Comparison of ENCODE assay signal across 22 cellular contexts in the genomic region with DNA sequence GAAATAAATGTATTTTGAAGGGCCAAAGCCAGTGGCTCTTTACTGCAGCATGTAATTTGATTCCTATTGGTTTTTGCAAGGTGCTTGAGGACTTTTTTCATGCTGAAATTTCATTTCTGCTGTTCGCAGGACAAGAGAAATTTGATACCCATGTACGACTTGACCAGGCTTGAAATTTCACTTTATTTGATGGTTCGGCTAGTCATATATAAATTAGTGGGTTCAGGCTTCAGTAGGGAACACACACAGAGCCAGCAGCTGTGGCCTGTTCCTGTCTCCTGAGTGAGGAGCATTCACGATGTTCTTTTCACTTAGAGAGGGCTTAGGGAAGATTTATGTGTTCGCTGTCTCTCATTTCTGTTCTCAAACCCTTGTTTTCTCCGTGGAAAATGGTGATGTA.
"Had no signal": no experiment of that assay in that cellular context is flagged by ENCODE, and none has a peak within 500 bp of the region (broad histone marks: within the 10 kb centered on the region; RNA-seq: fewer than 3 reads in every experiment).

No MANE protein-coding gene starts in this region.

- DNase-seq: activated CD4-positive, alpha-beta T cell treated with anti-CD3 and anti-CD28 coated beads, Interleukin-2, amount 10 ng/mL, durations not matched to agents 7 days and 5 days; activated CD4-positive, CD25-positive, alpha-beta regulatory T cell; activated CD8-positive, alpha-beta memory T cell treated with anti-CD3 and anti-CD28 coated beads for 24 hours; activated naive CD4-positive, alpha-beta T cell; activated naive CD8-positive, alpha-beta T cell treated with anti-CD3 and anti-CD28 coated beads, Interleukin-2, amount 10 ng/mL, durations not matched to agents 7 days and 5 days; effector memory CD4-positive, alpha-beta T cell; gastrocnemius medialis; left colon; mammary epithelial cell; mucosa of descending colon; naive thymus-derived CD8-positive, alpha-beta T cell; stimulated activated CD4-positive, alpha-beta T cell treated with anti-CD3 and anti-CD28 coated beads, Interleukin-12 subunit alpha, Interleukin-12 subunit beta, amount 100 ng/mL, for 4 hours; stimulated activated CD4-positive, alpha-beta T cell treated with anti-CD3 and anti-CD28 coated beads, Interleukin-2, amount 100 ng/mL, for 24 hours; upper lobe of right lung had no signal

- H3K9ac ChIP-seq: parathyroid adenoma had no signal

- H3K27ac ChIP-seq: epithelial cell of prostate, gastrocnemius medialis, neutrophil, parathyroid adenoma, thoracic aorta, upper lobe of right lung had no signal

- H3K4me1 ChIP-seq: parathyroid adenoma had no signal

- H3K4me3 Mint-ChIP-seq: activated CD4-positive, alpha-beta T cell treated with anti-CD3 and anti-CD28 coated beads, Interleukin-2, amount 10 ng/mL, durations not matched to agents 7 days and 5 days; activated naive CD8-positive, alpha-beta T cell treated with anti-CD3 and anti-CD28 coated beads, Interleukin-2, amount 10 ng/mL, durations not matched to agents 7 days and 5 days; activated T-helper 1 cell treated with anti-CD3 and anti-CD28 coated beads, Interleukin-12 subunit alpha, Interleukin-12 subunit beta, Interleukin-2, Interleukin-4 antibody, amounts not matched to agents 30 ng/mL and 10 ng/mL and 1 ng/mL, durations not matched to agents 14 hours and 24 hours and 36 hours; brain; stimulated activated effector memory CD8-positive, alpha-beta T cell treated with anti-CD3 and anti-CD28 coated beads, Interleukin-12 subunit alpha, Interleukin-12 subunit beta, amount 100 ng/mL, for 72 hours had no signal

- H3K27me3 ChIP-seq: gastrocnemius medialis, neutrophil, upper lobe of right lung had no signal

- H2AFZ ChIP-seq: parathyroid adenoma had no signal

- H3K27ac Mint-ChIP-seq: activated CD4-positive, alpha-beta T cell treated with anti-CD3 and anti-CD28 coated beads, Interleukin-2, amount 10 ng/mL, durations not matched to agents 7 days and 5 days; activated naive CD8-positive, alpha-beta T cell treated with anti-CD3 and anti-CD28 coated beads, Interleukin-2, amount 10 ng/mL, durations not matched to agents 7 days and 5 days; activated T-helper 1 cell treated with anti-CD3 and anti-CD28 coated beads, Interleukin-12 subunit alpha, Interleukin-12 subunit beta, Interleukin-2, Interleukin-4 antibody, amounts not matched to agents 30 ng/mL and 10 ng/mL and 1 ng/mL, durations not matched to agents 14 hours and 24 hours and 36 hours; stimulated activated effector memory CD8-positive, alpha-beta T cell treated with anti-CD3 and anti-CD28 coated beads, Interleukin-12 subunit alpha, Interleukin-12 subunit beta, amount 100 ng/mL, for 72 hours had no signal

- H3K36me3 Mint-ChIP-seq: brain; stimulated activated effector memory CD8-positive, alpha-beta T cell treated with anti-CD3 and anti-CD28 coated beads, Interleukin-12 subunit alpha, Interleukin-12 subunit beta, amount 100 ng/mL, for 72 hours had no signal

- H3K9me3 ChIP-seq: gastrocnemius medialis, mucosa of descending colon, neutrophil, thoracic aorta, upper lobe of right lung had no signal

- H3K36me3 ChIP-seq: gastrocnemius medialis, neutrophil, thoracic aorta, upper lobe of right lung had no signal

- FAIRE-seq: islet of Langerhans had no signal

- H3K79me2 ChIP-seq: parathyroid adenoma had no signal

- H3K9me3 Mint-ChIP-seq: activated naive CD8-positive, alpha-beta T cell treated with anti-CD3 and anti-CD28 coated beads, Interleukin-2, amount 10 ng/mL, durations not matched to agents 7 days and 5 days; activated T-helper 1 cell treated with anti-CD3 and anti-CD28 coated beads, Interleukin-12 subunit alpha, Interleukin-12 subunit beta, Interleukin-2, Interleukin-4 antibody, amounts not matched to agents 30 ng/mL and 10 ng/mL and 1 ng/mL, durations not matched to agents 14 hours and 24 hours and 36 hours; brain; stimulated activated effector memory CD8-positive, alpha-beta T cell treated with anti-CD3 and anti-CD28 coated beads, Interleukin-12 subunit alpha, Interleukin-12 subunit beta, amount 100 ng/mL, for 72 hours had no signal

- H3K27me3 Mint-ChIP-seq: activated CD4-positive, alpha-beta T cell treated with anti-CD3 and anti-CD28 coated beads, Interleukin-2, amount 10 ng/mL, durations not matched to agents 7 days and 5 days; activated naive CD8-positive, alpha-beta T cell treated with anti-CD3 and anti-CD28 coated beads, Interleukin-2, amount 10 ng/mL, durations not matched to agents 7 days and 5 days; brain; naive thymus-derived CD8-positive, alpha-beta T cell had no signal

- H3K4me3 ChIP-seq: gastrocnemius medialis, mucosa of descending colon, thoracic aorta, upper lobe of right lung had no signal

- ATAC-seq: gastrocnemius medialis; left colon; mucosa of descending colon; naive thymus-derived CD8-positive, alpha-beta T cell; stimulated activated effector memory CD8-positive, alpha-beta T cell treated with anti-CD3 and anti-CD28 coated beads, Interleukin-12 subunit alpha, Interleukin-12 subunit beta, amount 100 ng/mL, for 72 hours; upper lobe of right lung had no signal
